ENCODE assay signal across 1 cellular context in the genomic region with DNA sequence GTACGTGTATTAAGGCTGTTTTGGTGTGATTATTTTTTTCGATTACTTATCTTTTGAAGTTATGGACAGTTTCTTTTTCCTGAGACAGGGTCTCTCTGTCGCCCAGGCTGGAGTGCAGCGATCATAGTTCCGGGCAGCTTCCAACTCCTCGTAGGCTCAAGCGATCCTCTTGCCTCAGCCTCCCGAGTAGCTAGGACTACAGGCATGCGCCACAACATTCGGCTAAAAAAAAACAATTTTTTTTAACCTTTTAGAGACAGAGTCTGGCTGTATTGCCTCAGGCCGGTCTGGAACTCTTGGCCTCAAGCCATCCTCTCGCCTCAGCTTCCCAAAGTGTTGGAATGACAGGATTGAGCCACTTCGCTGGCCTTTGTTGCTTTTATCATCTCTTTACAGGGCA.
TF ChIP-seq lines count a peak whose summit lies in the region.

No MANE protein-coding gene starts in this region.

TF ChIP-seq in K562, 482 proteins besides CTCF, POLR2A, EP300 and RAD21 (continued from another document and continues in another):
- TF ChIP-seq, protein P1, sequence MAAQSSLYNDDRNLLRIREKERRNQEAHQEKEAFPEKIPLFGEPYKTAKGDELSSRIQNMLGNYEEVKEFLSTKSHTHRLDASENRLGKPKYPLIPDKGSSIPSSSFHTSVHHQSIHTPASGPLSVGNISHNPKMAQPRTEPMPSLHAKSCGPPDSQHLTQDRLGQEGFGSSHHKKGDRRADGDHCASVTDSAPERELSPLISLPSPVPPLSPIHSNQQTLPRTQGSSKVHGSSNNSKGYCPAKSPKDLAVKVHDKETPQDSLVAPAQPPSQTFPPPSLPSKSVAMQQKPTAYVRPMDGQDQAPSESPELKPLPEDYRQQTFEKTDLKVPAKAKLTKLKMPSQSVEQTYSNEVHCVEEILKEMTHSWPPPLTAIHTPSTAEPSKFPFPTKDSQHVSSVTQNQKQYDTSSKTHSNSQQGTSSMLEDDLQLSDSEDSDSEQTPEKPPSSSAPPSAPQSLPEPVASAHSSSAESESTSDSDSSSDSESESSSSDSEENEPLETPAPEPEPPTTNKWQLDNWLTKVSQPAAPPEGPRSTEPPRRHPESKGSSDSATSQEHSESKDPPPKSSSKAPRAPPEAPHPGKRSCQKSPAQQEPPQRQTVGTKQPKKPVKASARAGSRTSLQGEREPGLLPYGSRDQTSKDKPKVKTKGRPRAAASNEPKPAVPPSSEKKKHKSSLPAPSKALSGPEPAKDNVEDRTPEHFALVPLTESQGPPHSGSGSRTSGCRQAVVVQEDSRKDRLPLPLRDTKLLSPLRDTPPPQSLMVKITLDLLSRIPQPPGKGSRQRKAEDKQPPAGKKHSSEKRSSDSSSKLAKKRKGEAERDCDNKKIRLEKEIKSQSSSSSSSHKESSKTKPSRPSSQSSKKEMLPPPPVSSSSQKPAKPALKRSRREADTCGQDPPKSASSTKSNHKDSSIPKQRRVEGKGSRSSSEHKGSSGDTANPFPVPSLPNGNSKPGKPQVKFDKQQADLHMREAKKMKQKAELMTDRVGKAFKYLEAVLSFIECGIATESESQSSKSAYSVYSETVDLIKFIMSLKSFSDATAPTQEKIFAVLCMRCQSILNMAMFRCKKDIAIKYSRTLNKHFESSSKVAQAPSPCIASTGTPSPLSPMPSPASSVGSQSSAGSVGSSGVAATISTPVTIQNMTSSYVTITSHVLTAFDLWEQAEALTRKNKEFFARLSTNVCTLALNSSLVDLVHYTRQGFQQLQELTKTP (IDR thresholded peaks at IDR 0.05; ENCODE audit: low read depth in 1 of 2, partially characterized antibody in 2 of 2), result peak in 1 of 2 experiments; percentile 1
- TF ChIP-seq NFIC (IDR thresholded peaks at IDR 0.05) (peak; percentile 71), ZC3H11A (IDR thresholded peaks at IDR 0.05; ENCODE audit: low read depth, low read length) (no peak), CREB1 (IDR thresholded peaks at IDR 0.05) (no peak), CREB1 (CRISPR knock-in tag; IDR thresholded peaks at IDR 0.05) (peak; percentile 19; the same call in 1 of the 2 replicates), GTF2A2 (tag; IDR thresholded peaks at IDR 0.05) (no peak), NR2C2 (CRISPR knock-in tag; IDR thresholded peaks at IDR 0.05) (no peak), NR2C2 (tag; IDR thresholded peaks at IDR 0.05) (no peak), PHB (CRISPR knock-in tag; IDR thresholded peaks at IDR 0.05) (no peak), ZNF217 (CRISPR knock-in tag; IDR thresholded peaks at IDR 0.05) (no peak), SMC3 (conservative IDR thresholded peaks at IDR 0.05; ENCODE audit: insufficient read depth, low read depth, low read length) (no peak), ZNF232 (CRISPR knock-in tag; IDR thresholded peaks at IDR 0.05) (no peak), TAF1 (IDR thresholded peaks at IDR 0.05; ENCODE audit: control insufficient read depth, extremely low read depth, insufficient read depth, low read length, severe bottlenecking) (peak; percentile 45), ZNF197 (CRISPR knock-in tag; IDR thresholded peaks at IDR 0.05; ENCODE audit: low read depth) (no peak), ZNF551 (CRISPR knock-in tag; IDR thresholded peaks at IDR 0.05) (no peak), HCFC1 (IDR thresholded peaks at IDR 0.05; ENCODE audit: low read depth, low read length) (peak; percentile 22; the same call in 1 of the 2 replicates), NUFIP1 (IDR thresholded peaks at IDR 0.05; ENCODE audit: partially characterized antibody) (no peak), KAT2B (IDR thresholded peaks at IDR 0.05; ENCODE audit: low read depth, low read length) (no peak), CEBPG (CRISPR knock-in tag; IDR thresholded peaks at IDR 0.05) (0 out of 2 replicates have a peak, but pooled peaks have one; percentile 24), CEBPG (tag; conservative IDR thresholded peaks at IDR 0.05 in 1 of 2, IDR thresholded peaks at IDR 0.05 in 1 of 2) (no peak), SLC30A9 (CRISPR knock-in tag; IDR thresholded peaks at IDR 0.05) (no peak), ELF4 (CRISPR knock-in tag; IDR thresholded peaks at IDR 0.05) (no peak), SIN3A (IDR thresholded peaks at IDR 0.05; ENCODE audit: borderline replicate concordance in 2 of 2, control insufficient read depth in 1 of 2, low read depth in 2 of 2, low read length in 2 of 2) (peak in 1 of 2 experiments; percentile 46; a peak in 1 of 4 replicates), NCOA1 (IDR thresholded peaks at IDR 0.05; ENCODE audit: low read depth) (peak; percentile 63; the same call in 1 of the 2 replicates), ZBTB7A (IDR thresholded peaks at IDR 0.05; ENCODE audit: borderline replicate concordance, control insufficient read depth, low read depth, low read length) (peak; percentile 35; the same call in 1 of the 2 replicates), ZC3H4 (CRISPR knock-in tag; IDR thresholded peaks at IDR 0.05; ENCODE audit: borderline replicate concordance) (no peak), PML (IDR thresholded peaks at IDR 0.05; ENCODE audit: low read length) (no peak)
- TF ChIP-seq, protein P2, sequence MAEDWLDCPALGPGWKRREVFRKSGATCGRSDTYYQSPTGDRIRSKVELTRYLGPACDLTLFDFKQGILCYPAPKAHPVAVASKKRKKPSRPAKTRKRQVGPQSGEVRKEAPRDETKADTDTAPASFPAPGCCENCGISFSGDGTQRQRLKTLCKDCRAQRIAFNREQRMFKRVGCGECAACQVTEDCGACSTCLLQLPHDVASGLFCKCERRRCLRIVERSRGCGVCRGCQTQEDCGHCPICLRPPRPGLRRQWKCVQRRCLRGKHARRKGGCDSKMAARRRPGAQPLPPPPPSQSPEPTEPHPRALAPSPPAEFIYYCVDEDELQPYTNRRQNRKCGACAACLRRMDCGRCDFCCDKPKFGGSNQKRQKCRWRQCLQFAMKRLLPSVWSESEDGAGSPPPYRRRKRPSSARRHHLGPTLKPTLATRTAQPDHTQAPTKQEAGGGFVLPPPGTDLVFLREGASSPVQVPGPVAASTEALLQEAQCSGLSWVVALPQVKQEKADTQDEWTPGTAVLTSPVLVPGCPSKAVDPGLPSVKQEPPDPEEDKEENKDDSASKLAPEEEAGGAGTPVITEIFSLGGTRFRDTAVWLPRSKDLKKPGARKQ (CRISPR knock-in tag; IDR thresholded peaks at IDR 0.05), result no peak
- TF ChIP-seq, protein P3, sequence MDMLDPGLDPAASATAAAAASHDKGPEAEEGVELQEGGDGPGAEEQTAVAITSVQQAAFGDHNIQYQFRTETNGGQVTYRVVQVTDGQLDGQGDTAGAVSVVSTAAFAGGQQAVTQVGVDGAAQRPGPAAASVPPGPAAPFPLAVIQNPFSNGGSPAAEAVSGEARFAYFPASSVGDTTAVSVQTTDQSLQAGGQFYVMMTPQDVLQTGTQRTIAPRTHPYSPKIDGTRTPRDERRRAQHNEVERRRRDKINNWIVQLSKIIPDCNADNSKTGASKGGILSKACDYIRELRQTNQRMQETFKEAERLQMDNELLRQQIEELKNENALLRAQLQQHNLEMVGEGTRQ (CRISPR knock-in tag; IDR thresholded peaks at IDR 0.05), result no peak
- TF ChIP-seq, protein P4, sequence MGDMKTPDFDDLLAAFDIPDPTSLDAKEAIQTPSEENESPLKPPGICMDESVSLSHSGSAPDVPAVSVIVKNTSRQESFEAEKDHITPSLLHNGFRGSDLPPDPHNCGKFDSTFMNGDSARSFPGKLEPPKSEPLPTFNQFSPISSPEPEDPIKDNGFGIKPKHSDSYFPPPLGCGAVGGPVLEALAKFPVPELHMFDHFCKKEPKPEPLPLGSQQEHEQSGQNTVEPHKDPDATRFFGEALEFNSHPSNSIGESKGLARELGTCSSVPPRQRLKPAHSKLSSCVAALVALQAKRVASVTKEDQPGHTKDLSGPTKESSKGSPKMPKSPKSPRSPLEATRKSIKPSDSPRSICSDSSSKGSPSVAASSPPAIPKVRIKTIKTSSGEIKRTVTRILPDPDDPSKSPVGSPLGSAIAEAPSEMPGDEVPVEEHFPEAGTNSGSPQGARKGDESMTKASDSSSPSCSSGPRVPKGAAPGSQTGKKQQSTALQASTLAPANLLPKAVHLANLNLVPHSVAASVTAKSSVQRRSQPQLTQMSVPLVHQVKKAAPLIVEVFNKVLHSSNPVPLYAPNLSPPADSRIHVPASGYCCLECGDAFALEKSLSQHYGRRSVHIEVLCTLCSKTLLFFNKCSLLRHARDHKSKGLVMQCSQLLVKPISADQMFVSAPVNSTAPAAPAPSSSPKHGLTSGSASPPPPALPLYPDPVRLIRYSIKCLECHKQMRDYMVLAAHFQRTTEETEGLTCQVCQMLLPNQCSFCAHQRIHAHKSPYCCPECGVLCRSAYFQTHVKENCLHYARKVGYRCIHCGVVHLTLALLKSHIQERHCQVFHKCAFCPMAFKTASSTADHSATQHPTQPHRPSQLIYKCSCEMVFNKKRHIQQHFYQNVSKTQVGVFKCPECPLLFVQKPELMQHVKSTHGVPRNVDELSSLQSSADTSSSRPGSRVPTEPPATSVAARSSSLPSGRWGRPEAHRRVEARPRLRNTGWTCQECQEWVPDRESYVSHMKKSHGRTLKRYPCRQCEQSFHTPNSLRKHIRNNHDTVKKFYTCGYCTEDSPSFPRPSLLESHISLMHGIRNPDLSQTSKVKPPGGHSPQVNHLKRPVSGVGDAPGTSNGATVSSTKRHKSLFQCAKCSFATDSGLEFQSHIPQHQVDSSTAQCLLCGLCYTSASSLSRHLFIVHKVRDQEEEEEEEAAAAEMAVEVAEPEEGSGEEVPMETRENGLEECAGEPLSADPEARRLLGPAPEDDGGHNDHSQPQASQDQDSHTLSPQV (IDR thresholded peaks at IDR 0.05), result 0 out of 2 replicates have a peak, but pooled peaks have one; percentile 2
- TF ChIP-seq, protein P5, sequence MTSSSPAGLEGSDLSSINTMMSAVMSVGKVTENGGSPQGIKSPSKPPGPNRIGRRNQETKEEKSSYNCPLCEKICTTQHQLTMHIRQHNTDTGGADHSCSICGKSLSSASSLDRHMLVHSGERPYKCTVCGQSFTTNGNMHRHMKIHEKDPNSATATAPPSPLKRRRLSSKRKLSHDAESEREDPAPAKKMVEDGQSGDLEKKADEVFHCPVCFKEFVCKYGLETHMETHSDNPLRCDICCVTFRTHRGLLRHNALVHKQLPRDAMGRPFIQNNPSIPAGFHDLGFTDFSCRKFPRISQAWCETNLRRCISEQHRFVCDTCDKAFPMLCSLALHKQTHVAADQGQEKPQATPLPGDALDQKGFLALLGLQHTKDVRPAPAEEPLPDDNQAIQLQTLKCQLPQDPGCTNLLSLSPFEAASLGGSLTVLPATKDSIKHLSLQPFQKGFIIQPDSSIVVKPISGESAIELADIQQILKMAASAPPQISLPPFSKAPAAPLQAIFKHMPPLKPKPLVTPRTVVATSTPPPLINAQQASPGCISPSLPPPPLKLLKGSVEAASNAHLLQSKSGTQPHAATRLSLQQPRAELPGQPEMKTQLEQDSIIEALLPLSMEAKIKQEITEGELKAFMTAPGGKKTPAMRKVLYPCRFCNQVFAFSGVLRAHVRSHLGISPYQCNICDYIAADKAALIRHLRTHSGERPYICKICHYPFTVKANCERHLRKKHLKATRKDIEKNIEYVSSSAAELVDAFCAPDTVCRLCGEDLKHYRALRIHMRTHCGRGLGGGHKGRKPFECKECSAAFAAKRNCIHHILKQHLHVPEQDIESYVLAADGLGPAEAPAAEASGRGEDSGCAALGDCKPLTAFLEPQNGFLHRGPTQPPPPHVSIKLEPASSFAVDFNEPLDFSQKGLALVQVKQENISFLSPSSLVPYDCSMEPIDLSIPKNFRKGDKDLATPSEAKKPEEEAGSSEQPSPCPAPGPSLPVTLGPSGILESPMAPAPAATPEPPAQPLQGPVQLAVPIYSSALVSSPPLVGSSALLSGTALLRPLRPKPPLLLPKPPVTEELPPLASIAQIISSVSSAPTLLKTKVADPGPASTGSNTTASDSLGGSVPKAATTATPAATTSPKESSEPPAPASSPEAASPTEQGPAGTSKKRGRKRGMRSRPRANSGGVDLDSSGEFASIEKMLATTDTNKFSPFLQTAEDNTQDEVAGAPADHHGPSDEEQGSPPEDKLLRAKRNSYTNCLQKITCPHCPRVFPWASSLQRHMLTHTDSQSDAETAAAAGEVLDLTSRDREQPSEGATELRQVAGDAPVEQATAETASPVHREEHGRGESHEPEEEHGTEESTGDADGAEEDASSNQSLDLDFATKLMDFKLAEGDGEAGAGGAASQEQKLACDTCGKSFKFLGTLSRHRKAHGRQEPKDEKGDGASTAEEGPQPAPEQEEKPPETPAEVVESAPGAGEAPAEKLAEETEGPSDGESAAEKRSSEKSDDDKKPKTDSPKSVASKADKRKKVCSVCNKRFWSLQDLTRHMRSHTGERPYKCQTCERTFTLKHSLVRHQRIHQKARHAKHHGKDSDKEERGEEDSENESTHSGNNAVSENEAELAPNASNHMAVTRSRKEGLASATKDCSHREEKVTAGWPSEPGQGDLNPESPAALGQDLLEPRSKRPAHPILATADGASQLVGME (CRISPR knock-in tag; IDR thresholded peaks at IDR 0.05), result 0 out of 2 replicates have a peak, but pooled peaks have one; percentile 22
- TF ChIP-seq, protein P6, sequence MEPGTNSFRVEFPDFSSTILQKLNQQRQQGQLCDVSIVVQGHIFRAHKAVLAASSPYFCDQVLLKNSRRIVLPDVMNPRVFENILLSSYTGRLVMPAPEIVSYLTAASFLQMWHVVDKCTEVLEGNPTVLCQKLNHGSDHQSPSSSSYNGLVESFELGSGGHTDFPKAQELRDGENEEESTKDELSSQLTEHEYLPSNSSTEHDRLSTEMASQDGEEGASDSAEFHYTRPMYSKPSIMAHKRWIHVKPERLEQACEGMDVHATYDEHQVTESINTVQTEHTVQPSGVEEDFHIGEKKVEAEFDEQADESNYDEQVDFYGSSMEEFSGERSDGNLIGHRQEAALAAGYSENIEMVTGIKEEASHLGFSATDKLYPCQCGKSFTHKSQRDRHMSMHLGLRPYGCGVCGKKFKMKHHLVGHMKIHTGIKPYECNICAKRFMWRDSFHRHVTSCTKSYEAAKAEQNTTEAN (CRISPR knock-in tag; IDR thresholded peaks at IDR 0.05), result no peak
- TF ChIP-seq, protein P7, sequence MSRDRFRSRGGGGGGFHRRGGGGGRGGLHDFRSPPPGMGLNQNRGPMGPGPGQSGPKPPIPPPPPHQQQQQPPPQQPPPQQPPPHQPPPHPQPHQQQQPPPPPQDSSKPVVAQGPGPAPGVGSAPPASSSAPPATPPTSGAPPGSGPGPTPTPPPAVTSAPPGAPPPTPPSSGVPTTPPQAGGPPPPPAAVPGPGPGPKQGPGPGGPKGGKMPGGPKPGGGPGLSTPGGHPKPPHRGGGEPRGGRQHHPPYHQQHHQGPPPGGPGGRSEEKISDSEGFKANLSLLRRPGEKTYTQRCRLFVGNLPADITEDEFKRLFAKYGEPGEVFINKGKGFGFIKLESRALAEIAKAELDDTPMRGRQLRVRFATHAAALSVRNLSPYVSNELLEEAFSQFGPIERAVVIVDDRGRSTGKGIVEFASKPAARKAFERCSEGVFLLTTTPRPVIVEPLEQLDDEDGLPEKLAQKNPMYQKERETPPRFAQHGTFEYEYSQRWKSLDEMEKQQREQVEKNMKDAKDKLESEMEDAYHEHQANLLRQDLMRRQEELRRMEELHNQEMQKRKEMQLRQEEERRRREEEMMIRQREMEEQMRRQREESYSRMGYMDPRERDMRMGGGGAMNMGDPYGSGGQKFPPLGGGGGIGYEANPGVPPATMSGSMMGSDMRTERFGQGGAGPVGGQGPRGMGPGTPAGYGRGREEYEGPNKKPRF (IDR thresholded peaks at IDR 0.05; ENCODE audit: low read depth, low read length), result no peak
- TF ChIP-seq, protein P8, sequence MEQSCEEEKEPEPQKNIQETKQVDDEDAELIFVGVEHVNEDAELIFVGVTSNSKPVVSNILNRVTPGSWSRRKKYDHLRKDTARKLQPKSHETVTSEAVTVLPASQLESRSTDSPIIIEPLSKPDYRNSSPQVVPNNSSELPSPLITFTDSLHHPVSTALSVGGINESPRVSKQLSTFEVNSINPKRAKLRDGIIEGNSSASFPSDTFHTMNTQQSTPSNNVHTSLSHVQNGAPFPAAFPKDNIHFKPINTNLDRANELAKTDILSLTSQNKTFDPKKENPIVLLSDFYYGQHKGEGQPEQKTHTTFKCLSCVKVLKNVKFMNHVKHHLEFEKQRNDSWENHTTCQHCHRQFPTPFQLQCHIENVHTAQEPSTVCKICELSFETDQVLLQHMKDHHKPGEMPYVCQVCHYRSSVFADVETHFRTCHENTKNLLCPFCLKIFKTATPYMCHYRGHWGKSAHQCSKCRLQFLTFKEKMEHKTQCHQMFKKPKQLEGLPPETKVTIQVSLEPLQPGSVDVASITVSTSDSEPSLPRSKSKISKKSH (CRISPR knock-in tag; IDR thresholded peaks at IDR 0.05), result no peak
